In the genomic region with DNA sequence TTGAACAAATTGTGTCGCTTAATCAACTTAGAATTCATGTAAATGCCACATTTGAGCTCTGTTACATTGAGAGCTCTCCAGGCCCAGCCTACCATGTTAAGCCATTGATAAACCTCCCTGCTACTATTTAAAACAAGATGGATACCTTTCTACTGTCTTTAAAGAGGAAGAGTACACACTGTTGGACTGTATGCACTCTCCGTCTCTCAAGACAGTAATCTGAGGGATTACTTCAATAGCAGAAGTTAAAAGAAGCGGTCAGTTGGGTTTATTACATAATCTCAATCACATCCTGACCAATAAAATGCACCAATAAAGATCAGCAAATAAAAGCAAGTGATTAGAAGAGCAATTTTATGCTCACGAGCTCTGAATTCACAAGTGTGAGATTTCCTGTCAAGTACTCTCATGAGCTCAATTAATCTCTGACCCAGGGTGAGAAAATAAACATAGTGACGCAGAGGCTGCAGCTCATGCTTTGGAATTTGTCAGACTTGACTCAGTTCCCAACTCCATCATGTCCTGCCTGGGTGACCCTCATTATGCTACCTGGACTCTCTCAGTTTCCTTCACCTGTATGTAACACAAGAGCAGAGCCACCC, we compare ENCODE assay signal across 2 cellular contexts.
A peak's percentile ranks its signal among the peaks of the same experiment; 100 is the strongest.
TF ChIP-seq lines count a peak whose summit lies in the region.

No MANE protein-coding gene starts in this region.

TF ChIP-seq in GM23338, 12 proteins besides CTCF, POLR2A, EP300 and RAD21 (continued from another document):
- TF ChIP-seq NANOG (IDR thresholded peaks at IDR 0.05; ENCODE audit: borderline replicate concordance) = no peak
- TF ChIP-seq CREB1 (CRISPR knock-in tag; IDR thresholded peaks at IDR 0.05; ENCODE audit: low read depth) = no peak
- no peak for TF ChIP-seq JUNB (IDR thresholded peaks at IDR 0.05; ENCODE audit: unreplicated experiment)
- TF ChIP-seq EZH2phosphoT487 (IDR thresholded peaks at IDR 0.05; ENCODE audit: unreplicated experiment) = no peak
- TF ChIP-seq, protein P1, sequence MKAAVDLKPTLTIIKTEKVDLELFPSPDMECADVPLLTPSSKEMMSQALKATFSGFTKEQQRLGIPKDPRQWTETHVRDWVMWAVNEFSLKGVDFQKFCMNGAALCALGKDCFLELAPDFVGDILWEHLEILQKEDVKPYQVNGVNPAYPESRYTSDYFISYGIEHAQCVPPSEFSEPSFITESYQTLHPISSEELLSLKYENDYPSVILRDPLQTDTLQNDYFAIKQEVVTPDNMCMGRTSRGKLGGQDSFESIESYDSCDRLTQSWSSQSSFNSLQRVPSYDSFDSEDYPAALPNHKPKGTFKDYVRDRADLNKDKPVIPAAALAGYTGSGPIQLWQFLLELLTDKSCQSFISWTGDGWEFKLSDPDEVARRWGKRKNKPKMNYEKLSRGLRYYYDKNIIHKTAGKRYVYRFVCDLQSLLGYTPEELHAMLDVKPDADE (IDR thresholded peaks at IDR 0.05) = no peak
- TF ChIP-seq, protein P2, sequence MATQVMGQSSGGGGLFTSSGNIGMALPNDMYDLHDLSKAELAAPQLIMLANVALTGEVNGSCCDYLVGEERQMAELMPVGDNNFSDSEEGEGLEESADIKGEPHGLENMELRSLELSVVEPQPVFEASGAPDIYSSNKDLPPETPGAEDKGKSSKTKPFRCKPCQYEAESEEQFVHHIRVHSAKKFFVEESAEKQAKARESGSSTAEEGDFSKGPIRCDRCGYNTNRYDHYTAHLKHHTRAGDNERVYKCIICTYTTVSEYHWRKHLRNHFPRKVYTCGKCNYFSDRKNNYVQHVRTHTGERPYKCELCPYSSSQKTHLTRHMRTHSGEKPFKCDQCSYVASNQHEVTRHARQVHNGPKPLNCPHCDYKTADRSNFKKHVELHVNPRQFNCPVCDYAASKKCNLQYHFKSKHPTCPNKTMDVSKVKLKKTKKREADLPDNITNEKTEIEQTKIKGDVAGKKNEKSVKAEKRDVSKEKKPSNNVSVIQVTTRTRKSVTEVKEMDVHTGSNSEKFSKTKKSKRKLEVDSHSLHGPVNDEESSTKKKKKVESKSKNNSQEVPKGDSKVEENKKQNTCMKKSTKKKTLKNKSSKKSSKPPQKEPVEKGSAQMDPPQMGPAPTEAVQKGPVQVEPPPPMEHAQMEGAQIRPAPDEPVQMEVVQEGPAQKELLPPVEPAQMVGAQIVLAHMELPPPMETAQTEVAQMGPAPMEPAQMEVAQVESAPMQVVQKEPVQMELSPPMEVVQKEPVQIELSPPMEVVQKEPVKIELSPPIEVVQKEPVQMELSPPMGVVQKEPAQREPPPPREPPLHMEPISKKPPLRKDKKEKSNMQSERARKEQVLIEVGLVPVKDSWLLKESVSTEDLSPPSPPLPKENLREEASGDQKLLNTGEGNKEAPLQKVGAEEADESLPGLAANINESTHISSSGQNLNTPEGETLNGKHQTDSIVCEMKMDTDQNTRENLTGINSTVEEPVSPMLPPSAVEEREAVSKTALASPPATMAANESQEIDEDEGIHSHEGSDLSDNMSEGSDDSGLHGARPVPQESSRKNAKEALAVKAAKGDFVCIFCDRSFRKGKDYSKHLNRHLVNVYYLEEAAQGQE (IDR thresholded peaks at IDR 0.05; ENCODE audit: unreplicated experiment) = no peak

TF ChIP-seq in endothelial cell of umbilical vein, 7 proteins besides CTCF, POLR2A, EP300 and RAD21 (continued from another document):
- no peak for TF ChIP-seq EZH2 (IDR thresholded peaks at IDR 0.05; ENCODE audit: borderline replicate concordance, low read depth, low read length, severe bottlenecking)
- TF ChIP-seq FOS (IDR thresholded peaks at IDR 0.05; ENCODE audit: borderline replicate concordance, insufficient read depth, low read length) = peak; percentile 81
- TF ChIP-seq GATA2 (IDR thresholded peaks at IDR 0.05; ENCODE audit: insufficient read depth, insufficient read length, low read depth, low read length) = peak; percentile 27
- TF ChIP-seq, protein P3, sequence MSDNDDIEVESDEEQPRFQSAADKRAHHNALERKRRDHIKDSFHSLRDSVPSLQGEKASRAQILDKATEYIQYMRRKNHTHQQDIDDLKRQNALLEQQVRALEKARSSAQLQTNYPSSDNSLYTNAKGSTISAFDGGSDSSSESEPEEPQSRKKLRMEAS (IDR thresholded peaks at IDR 0.05; ENCODE audit: insufficient read depth, insufficient read length) = no peak
- peak; percentile 29 for TF ChIP-seq JUN (IDR thresholded peaks at IDR 0.05; ENCODE audit: borderline replicate concordance, insufficient read depth, insufficient read length, low read depth)
- TF ChIP-seq MYC (IDR thresholded peaks at IDR 0.05; ENCODE audit: low read depth, low read length) = no peak
